ENCODE assay signal across 8 cellular contexts in the genomic region with DNA sequence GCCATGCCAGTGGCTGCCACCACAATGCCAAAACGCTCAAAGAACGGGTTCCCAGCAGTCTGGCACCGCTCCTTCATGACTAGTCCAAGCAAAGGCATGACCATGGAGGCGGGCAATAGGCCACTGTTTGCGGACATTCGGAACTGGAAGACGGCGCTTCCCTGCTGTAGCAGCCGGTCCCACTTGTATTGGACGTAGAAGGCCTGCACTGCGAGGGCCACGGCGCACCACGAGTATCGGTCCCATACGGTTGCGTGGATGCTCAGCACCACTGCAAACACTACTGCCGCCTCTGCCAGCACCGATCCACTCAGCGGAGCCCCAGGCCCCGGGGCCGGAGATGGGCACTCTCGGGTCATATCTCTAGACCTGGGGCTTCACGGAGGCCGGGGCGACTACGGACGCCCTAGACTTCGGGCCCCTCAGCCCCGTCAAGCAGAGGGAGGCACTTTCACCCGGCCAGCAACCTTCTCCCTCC. TPM values are rescaled to one million over a fixed set of nuclear protein-coding genes. Genes with fewer than 3 reads are reported as not detected.
DNase-seq lines count a peak whose midpoint lies in the region; ATAC-seq and TF ChIP-seq lines count a peak whose summit lies in the region.

No MANE protein-coding gene starts in this region.

- H3K9me3 ChIP-seq in AG04450 (ENCODE audit: control insufficient read depth, insufficient read depth, low read length), result peaks cover 5% of the 10 kb centered on the region; the same call in 1 of the 2 replicates
- no peaks in the 10 kb centered on the region for H3K9me3 ChIP-seq in neutrophil

- no peak for DNase-seq in AG04450 (ENCODE audit: low read depth, low spot score)
- peak; percentile 12 for DNase-seq in activated effector memory CD4-positive, alpha-beta T cell treated with Interleukin-2 at 50 U/mL for 16 hours
- DNase-seq in germinal center (ENCODE audit: low spot score), result peak; percentile 47
- no peak for DNase-seq in NCI-H1436 (lab: John Stamatoyannopoulos, UW)

- H3K27me3 ChIP-seq in AG04450 (ENCODE audit: control insufficient read depth, insufficient read depth, low read length), result no peaks in the 10 kb centered on the region
- H3K27me3 ChIP-seq in neutrophil, result no peaks in the 10 kb centered on the region

- H3K4me3 ChIP-seq in AG04450 (ENCODE audit: low read depth, low read length) (peak overlapping the region; percentile 94), neutrophil (ENCODE audit: low read depth in 1 of 2, low read length in 1 of 2) (peak overlapping the region; percentile 93 to 96)

- peak; percentile 21 for ATAC-seq in GM19023 (IDR thresholded peaks at IDR 0.05; ENCODE audit: unreplicated experiment)
- ATAC-seq in HG03520 (IDR thresholded peaks at IDR 0.05; ENCODE audit: unreplicated experiment), result peak; percentile 23
- ATAC-seq in GM21526 (IDR thresholded peaks at IDR 0.05; ENCODE audit: low FRiP score, unreplicated experiment), result no peak

- H3K27ac ChIP-seq in AG04450 (ENCODE audit: low read depth, low read length), result peak overlapping the region; percentile 70
- peak overlapping the region; percentile 70 for H3K27ac ChIP-seq in neutrophil

- peaks cover 13 to 19% of the 10 kb centered on the region in 2 experiments for H3K4me1 ChIP-seq in neutrophil (ENCODE audit: control insufficient read depth in 1 of 2, insufficient read depth in 1 of 2, low read depth in 1 of 2, low read length in 1 of 2)

- H3K36me3 ChIP-seq in neutrophil, result no peaks in the 10 kb centered on the region

- no peak for TF ChIP-seq CTCF in AG04450 (IDR thresholded peaks at IDR 0.05; ENCODE audit: low read depth, low read length)
- TF ChIP-seq CTCF in neutrophil (IDR thresholded peaks at IDR 0.05), result no peak

- POLR2A ChIA-PET in AG04450 (lab: Yijun Ruan, JAX), result no interaction called here

- CTCF ChIA-PET in AG04450 (lab: Charles Lee), result no interaction called here

RNA-seq across cellular contexts. Expression of gene DOLK, which starts 0.4 kb away (rescaled TPM):
- polyA plus RNA-seq in AG04450 (2011; rRNA removed), result 31.4 and 31.8 TPM in 2 replicates
- polyA minus RNA-seq in AG04450 (2011; rRNA and poly(A)+ RNA removed), result 37.7 and 49.4 TPM in 2 replicates

RNA-seq across cellular contexts. Expression of gene NUP188, which starts 0.5 kb away (rescaled TPM):
- 46.3 and 52.1 TPM in 2 replicates for polyA plus RNA-seq in AG04450 (2011; rRNA removed)
- polyA minus RNA-seq in AG04450 (2011; rRNA and poly(A)+ RNA removed), result 125 and 157 TPM in 2 replicates

RNA-seq across cellular contexts. Expression of gene PHYHD1, which starts 26.2 kb away (rescaled TPM):
- polyA plus RNA-seq in AG04450 (2011; rRNA removed), result 9.3 and 11.6 TPM in 2 replicates
- 8.0 and 10.8 TPM in 2 replicates for polyA minus RNA-seq in AG04450 (2011; rRNA and poly(A)+ RNA removed)

Comparison
In these comparisons a context has a peak if more than half of its experiments do, and no peak if none do; other contexts are left out.
1. DNase-seq: peak in activated effector memory CD4-positive, alpha-beta T cell treated with Interleukin-2 at 50 U/mL for 16 hours (single experiment) and germinal center (single experiment); none in AG04450 (single experiment) and NCI-H1436 (single experiment).